ENCODE assay signal across 24 cellular contexts in the genomic region with DNA sequence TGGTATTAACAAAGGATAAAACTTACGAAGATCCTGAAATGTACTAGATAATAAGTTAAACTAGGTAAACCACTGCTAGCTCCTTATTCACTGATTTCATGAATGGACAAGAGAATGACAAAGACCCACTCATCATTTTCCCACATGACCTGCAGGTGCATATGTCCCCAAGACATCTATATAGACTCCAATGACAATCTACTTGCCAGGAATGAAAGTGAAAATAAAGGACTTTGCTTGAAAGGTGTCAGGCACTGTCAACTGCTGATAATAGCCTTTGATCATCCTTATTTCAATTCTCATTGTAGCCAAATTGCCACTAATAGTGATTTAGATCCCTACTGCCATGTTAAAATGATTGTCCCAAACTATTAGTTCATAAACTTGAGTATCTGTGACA.
"Had no signal": no experiment of that assay in that cellular context is flagged by ENCODE, and none has a peak within 500 bp of the region (broad histone marks: within the 10 kb centered on the region; RNA-seq: fewer than 3 reads in every experiment).

No MANE protein-coding gene starts in this region.

- H3K4me1 Mint-ChIP-seq: immature natural killer cell; naive thymus-derived CD8-positive, alpha-beta T cell; nephron progenitor cell; stimulated activated naive B cell treated with anti-CD40 and anti-IgM and Interleukin-4, amounts not matched to agents 10 μg/mL and 1 μg/mL and 100 μg/mL, for 72 hours had no signal

- DNase-seq: hypothalamus; immature natural killer cell; kidney; left colon; left lung; lower lobe of right lung; naive thymus-derived CD8-positive, alpha-beta T cell; nephron progenitor cell; occipital lobe; ovary; right lobe of liver; stimulated activated CD4-positive, alpha-beta T cell treated with anti-CD3 and anti-CD28 coated beads, Interleukin-12 subunit alpha, Interleukin-12 subunit beta, amount 100 ng/mL, for 4 hours; stimulated activated CD4-positive, alpha-beta T cell treated with anti-CD3 and anti-CD28 coated beads, Interleukin-15, amount 100 ng/mL, for 24 hours; stimulated activated CD4-positive, alpha-beta T cell treated with anti-CD3 and anti-CD28 coated beads, Interleukin-2, amount 100 ng/mL, for 24 hours; stimulated activated CD4-positive, alpha-beta T cell treated with anti-CD3 and anti-CD28 coated beads, Interleukin-4, amount 100 ng/mL, for 1 hour; stimulated activated naive B cell treated with anti-CD40 and anti-IgM and Interleukin-4, amounts not matched to agents 10 μg/mL and 1 μg/mL and 100 μg/mL, for 72 hours; stimulated activated naive CD8-positive, alpha-beta T cell treated with anti-CD3 and anti-CD28 coated beads, Interleukin-15, Interleukin-2, amounts not matched to agents 100 U/mL and 50 U/mL, for 24 hours; stomach; testis; thyroid gland; transverse colon; upper lobe of left lung had no signal

- H3K4me3 Mint-ChIP-seq: immature natural killer cell; naive thymus-derived CD8-positive, alpha-beta T cell; nephron progenitor cell; neural progenitor cell; stimulated activated naive B cell treated with anti-CD40 and anti-IgM and Interleukin-4, amounts not matched to agents 10 μg/mL and 1 μg/mL and 100 μg/mL, for 72 hours had no signal

- ATAC-seq: left colon; lower lobe of right lung; naive thymus-derived CD8-positive, alpha-beta T cell; right lobe of liver; stimulated activated naive B cell treated with anti-CD40 and anti-IgM and Interleukin-4, amounts not matched to agents 10 μg/mL and 1 μg/mL and 100 μg/mL, for 72 hours; stimulated activated naive CD8-positive, alpha-beta T cell treated with anti-CD3 and anti-CD28 coated beads, Interleukin-15, Interleukin-2, amounts not matched to agents 100 U/mL and 50 U/mL, for 24 hours had no signal

- H3K27me3 Mint-ChIP-seq: progenitor cell of endocrine pancreas; stimulated activated naive B cell treated with anti-CD40 and anti-IgM and Interleukin-4, amounts not matched to agents 10 μg/mL and 1 μg/mL and 100 μg/mL, for 72 hours had no signal

- H3K9me3 Mint-ChIP-seq: naive thymus-derived CD8-positive, alpha-beta T cell; nephron progenitor cell; neural progenitor cell; stimulated activated naive B cell treated with anti-CD40 and anti-IgM and Interleukin-4, amounts not matched to agents 10 μg/mL and 1 μg/mL and 100 μg/mL, for 72 hours had no signal

- H3K27ac Mint-ChIP-seq: immature natural killer cell; naive thymus-derived CD8-positive, alpha-beta T cell; nephron progenitor cell; neural progenitor cell; progenitor cell of endocrine pancreas; stimulated activated naive B cell treated with anti-CD40 and anti-IgM and Interleukin-4, amounts not matched to agents 10 μg/mL and 1 μg/mL and 100 μg/mL, for 72 hours had no signal

- H3K36me3 Mint-ChIP-seq: immature natural killer cell; naive thymus-derived CD8-positive, alpha-beta T cell; neural progenitor cell; stimulated activated naive B cell treated with anti-CD40 and anti-IgM and Interleukin-4, amounts not matched to agents 10 μg/mL and 1 μg/mL and 100 μg/mL, for 72 hours had no signal
